ENCODE assay signal across 24 cellular contexts in genomic region chr4:152651473-152652060, GRCh38.
"Had no signal": no experiment of that assay in that cellular context is flagged by ENCODE, and none has a peak within 500 bp of the region (broad histone marks: within the 10 kb centered on the region; RNA-seq: fewer than 3 reads in every experiment).

No MANE protein-coding gene starts in this region.

- H3K4me1 ChIP-seq: left ventricle myocardium inferior, prostate gland, upper lobe of left lung had no signal

- H3K9me3 ChIP-seq: ovary, prostate gland had no signal

- H3K4me3 ChIP-seq: heart right ventricle, left ventricle myocardium inferior, ovary, prostate gland, spleen, upper lobe of left lung had no signal

- ATAC-seq: activated T-cell treated with anti-CD3 and anti-CD28 coated beads, Interleukin-2, amount 50 U/mL, for 4 hours; heart right ventricle; natural killer cell; stimulated activated naive CD8-positive, alpha-beta T cell treated with anti-CD3 and anti-CD28 coated beads, Interleukin-15, Interleukin-2, amounts not matched to agents 100 U/mL and 50 U/mL, for 24 hours; WTC11 had no signal

- H3K27ac ChIP-seq: heart right ventricle, left ventricle myocardium inferior, ovary, prostate gland, spleen, upper lobe of left lung had no signal

- DNase-seq: activated CD4-positive, alpha-beta T cell treated with anti-CD3 and anti-CD28 coated beads, Interleukin-2, amount 50 U/mL, for 48 hours; activated CD8-positive, alpha-beta memory T cell treated with anti-CD3 and anti-CD28 coated beads, Interleukin-2, amount 50 U/mL, for 48 hours; activated gamma-delta T cell; activated naive CD4-positive, alpha-beta T cell treated with anti-CD3 and anti-CD28 coated beads, Interleukin-2, amount 50 U/mL, for 16 hours; activated T-cell treated with anti-CD3 and anti-CD28 coated beads, Interleukin-2, amount 50 U/mL, for 4 hours; aorta; central memory CD4-positive, alpha-beta T cell; dermis blood vessel endothelial cell; effector CD8-positive, alpha-beta T cell; erythroblast; foreskin fibroblast; heart right ventricle; immature natural killer cell; left ventricle myocardium inferior; midbrain; natural killer cell; ovary; spleen; stimulated activated CD4-positive, alpha-beta T cell treated with anti-CD3 and anti-CD28 coated beads, Interleukin-4, amount 100 ng/mL, for 1 hour; stimulated activated naive CD8-positive, alpha-beta T cell treated with anti-CD3 and anti-CD28 coated beads, Interleukin-15, Interleukin-2, amounts not matched to agents 100 U/mL and 50 U/mL, for 24 hours; T1000; upper lobe of left lung had no signal

- H3K27me3 ChIP-seq: heart right ventricle, ovary, spleen, upper lobe of left lung had no signal

- H3K36me3 ChIP-seq: left ventricle myocardium inferior, ovary, prostate gland, upper lobe of left lung had no signal
